ENCODE assay signal across 23 cellular contexts in genomic region chr12:26700430-26700829, GRCh38.
"Had no signal": no experiment of that assay in that cellular context is flagged by ENCODE, and none has a peak within 500 bp of the region (broad histone marks: within the 10 kb centered on the region; RNA-seq: fewer than 3 reads in every experiment).

No MANE protein-coding gene starts in this region.

- H3K4me3 ChIP-seq: dorsolateral prefrontal cortex, left lung, right atrium auricular region, skin epidermis, tibial nerve, vagina had no signal

- H3K27me3 Mint-ChIP-seq: activated naive CD8-positive, alpha-beta T cell treated with anti-CD3 and anti-CD28 coated beads, Interleukin-2, amount 50 U/mL, for 24 hours; memory B cell; progenitor cell of endocrine pancreas had no signal

- DNase-seq: activated CD4-positive, CD25-positive, alpha-beta regulatory T cell treated with anti-CD3 and anti-CD28 coated beads, Interleukin-2, amount 50 U/mL, for 72 hours; activated naive CD4-positive, alpha-beta T cell treated with anti-CD3 and anti-CD28 coated beads for 36 hours; activated naive CD8-positive, alpha-beta T cell treated with anti-CD3 and anti-CD28 coated beads, Interleukin-2, amount 50 U/mL, for 24 hours; activated T-cell treated with anti-CD3 and anti-CD28 coated beads for 4 hours; dorsolateral prefrontal cortex; hypothalamus; kidney; left lung; natural killer cell; occipital lobe; stimulated activated CD4-positive, alpha-beta T cell treated with anti-CD3 and anti-CD28 coated beads, Interleukin-15, amount 100 ng/mL, for 24 hours; stimulated activated CD4-positive, alpha-beta T cell treated with anti-CD3 and anti-CD28 coated beads, Interleukin-4, amount 100 ng/mL, for 24 hours; stimulated activated CD8-positive, alpha-beta memory T cell treated with anti-CD3 and anti-CD28 coated beads, Interleukin-4, amount 100 ng/mL, for 48 hours; stimulated activated naive CD4-positive, alpha-beta T cell treated with Interleukin-2 at 50 U/mL for 16 hours; substantia nigra had no signal

- ATAC-seq: activated naive CD8-positive, alpha-beta T cell treated with anti-CD3 and anti-CD28 coated beads, Interleukin-2, amount 50 U/mL, for 24 hours; left lung; natural killer cell had no signal

- H3K4me3 Mint-ChIP-seq: activated naive CD4-positive, alpha-beta T cell treated with anti-CD3 and anti-CD28 coated beads for 36 hours; activated naive CD8-positive, alpha-beta T cell treated with anti-CD3 and anti-CD28 coated beads, Interleukin-2, amount 50 U/mL, for 24 hours; memory B cell; natural killer cell; T-helper 2 cell treated with Interferon-gamma antibody and Interleukin-4, amounts not matched to agents 5 μg/mL and 100 μg/mL, for 36 hours had no signal

- H3K27ac Mint-ChIP-seq: activated naive CD4-positive, alpha-beta T cell treated with anti-CD3 and anti-CD28 coated beads for 36 hours; activated naive CD8-positive, alpha-beta T cell treated with anti-CD3 and anti-CD28 coated beads, Interleukin-2, amount 50 U/mL, for 24 hours; activated T-helper 2 cell treated with anti-CD3 and anti-CD28 coated beads, Interferon-gamma antibody, Interleukin-2, Interleukin-4, amounts not matched to agents 10 μg/mL and 5 μg/mL and 100 μg/mL, durations not matched to agents 14 hours and 24 hours and 36 hours; natural killer cell; progenitor cell of endocrine pancreas; T-helper 2 cell treated with Interferon-gamma antibody and Interleukin-4, amounts not matched to agents 5 μg/mL and 100 μg/mL, for 36 hours had no signal

- H3K9me3 Mint-ChIP-seq: activated naive CD4-positive, alpha-beta T cell treated with anti-CD3 and anti-CD28 coated beads for 36 hours; activated naive CD8-positive, alpha-beta T cell treated with anti-CD3 and anti-CD28 coated beads, Interleukin-2, amount 50 U/mL, for 24 hours; natural killer cell; T-helper 2 cell treated with Interferon-gamma antibody and Interleukin-4, amounts not matched to agents 5 μg/mL and 100 μg/mL, for 36 hours had no signal
